19 cellular contexts compared by ENCODE assay signal in the genomic region with DNA sequence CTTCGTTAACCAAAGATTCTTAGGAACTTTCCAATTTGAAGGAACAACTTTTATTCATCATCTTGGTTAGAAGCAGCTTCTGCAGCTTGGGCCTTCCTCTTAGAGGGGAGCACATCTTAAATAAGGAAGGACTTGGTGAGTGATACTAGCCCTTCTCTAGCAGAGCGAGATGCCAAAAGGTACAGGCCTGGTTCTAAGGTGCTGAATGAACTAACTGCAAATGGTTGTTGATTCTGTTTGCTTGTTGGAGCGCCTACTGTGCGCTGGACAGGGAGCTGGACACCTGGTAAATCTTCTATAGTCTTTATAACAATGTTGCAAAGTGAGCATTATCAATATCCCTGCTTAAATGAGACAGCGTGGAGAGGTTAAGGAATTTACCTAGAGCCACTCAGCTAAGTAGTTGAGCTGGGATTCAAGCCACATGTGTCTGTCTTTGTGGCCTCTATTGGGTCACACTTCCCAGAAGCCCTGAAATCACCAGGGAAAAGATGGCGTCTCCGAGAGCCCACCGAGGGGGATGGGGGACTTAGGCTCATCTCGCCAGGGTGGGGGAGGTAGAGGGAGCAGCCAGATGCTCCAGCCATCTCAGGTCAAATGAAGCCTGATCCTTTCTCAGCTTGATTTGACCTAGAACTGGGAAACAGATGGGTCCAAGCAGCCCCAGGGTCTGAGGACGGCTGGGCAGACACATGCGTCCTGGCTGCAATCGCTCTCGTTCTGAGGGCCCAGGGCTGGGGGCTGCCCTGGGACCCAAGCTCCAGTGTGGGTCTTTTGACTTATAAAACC.
A peak's percentile ranks its signal among the peaks of the same experiment; 100 is the strongest.
DNase-seq lines count a peak whose midpoint lies in the region; ATAC-seq and TF ChIP-seq lines count a peak whose summit lies in the region.
"Had no signal": no experiment of that assay in that cellular context is flagged by ENCODE, and none has a peak within 500 bp of the region (broad histone marks: within the 10 kb centered on the region; RNA-seq: fewer than 3 reads in every experiment).

No MANE protein-coding gene starts in this region.

- H3K4me1 Mint-ChIP-seq in mesothelial cell of epicardium, result peaks cover 8% of the 10 kb centered on the region
- no peaks in the 10 kb centered on the region for H3K4me1 Mint-ChIP-seq in activated CD8-positive, alpha-beta T cell treated with anti-CD3 and anti-CD28 coated beads, Interleukin-2, amount 10 ng/mL, durations not matched to agents 7 days and 5 days (ENCODE audit: low read depth)
- no peaks in the 10 kb centered on the region for H3K4me1 Mint-ChIP-seq in activated T-helper 1 cell treated with anti-CD3 and anti-CD28 coated beads, Interleukin-12 subunit alpha, Interleukin-12 subunit beta, Interleukin-2, Interleukin-4 antibody, amounts not matched to agents 30 ng/mL and 10 ng/mL and 1 ng/mL, durations not matched to agents 14 hours and 24 hours and 36 hours (ENCODE audit: low read depth)
- H3K4me1 Mint-ChIP-seq: CD4-positive, CD25-positive, alpha-beta regulatory T cell had no signal

- no peak overlapping the region for H3K18ac ChIP-seq in mesendoderm (ENCODE audit: low read length)

- no peak overlapping the region for H2BK120ac ChIP-seq in mesendoderm (ENCODE audit: low read depth, low read length)

- H3K23ac ChIP-seq in mesendoderm (ENCODE audit: low read length), result no peak overlapping the region

- no peak for TF ChIP-seq POLR2A in tibial nerve (IDR thresholded peaks at IDR 0.05)

- no peak overlapping the region for H3K9ac ChIP-seq in mesendoderm (ENCODE audit: low read length)

- peak overlapping the region; percentile 39 for H3K4ac ChIP-seq in mesendoderm (ENCODE audit: low read depth, low read length)

- H3K27ac Mint-ChIP-seq in mesothelial cell of epicardium, result no peak overlapping the region
- no peak overlapping the region for H3K27ac Mint-ChIP-seq in activated CD8-positive, alpha-beta T cell treated with anti-CD3 and anti-CD28 coated beads, Interleukin-2, amount 10 ng/mL, durations not matched to agents 7 days and 5 days
- H3K27ac Mint-ChIP-seq in activated T-helper 1 cell treated with anti-CD3 and anti-CD28 coated beads, Interleukin-12 subunit alpha, Interleukin-12 subunit beta, Interleukin-2, Interleukin-4 antibody, amounts not matched to agents 30 ng/mL and 10 ng/mL and 1 ng/mL, durations not matched to agents 14 hours and 24 hours and 36 hours, result no peak overlapping the region
- H3K27ac Mint-ChIP-seq: H9, HFFc6 had no signal

- H3K79me2 ChIP-seq in mesendoderm (ENCODE audit: control insufficient read depth, insufficient read depth, low read length), result no peaks in the 10 kb centered on the region

- peaks cover 0 to 16% (median 0%) of the 10 kb centered on the region in 4 donors for H3K9me3 ChIP-seq in tibial nerve

- no peak overlapping the region for H3K4me2 ChIP-seq in mesendoderm (ENCODE audit: low read length)

- no peak overlapping the region for H4K5ac ChIP-seq in mesendoderm (ENCODE audit: low read length)

- H3K4me1 ChIP-seq in mesendoderm (ENCODE audit: control insufficient read depth, low read depth, low read length) (peaks cover 7% of the 10 kb centered on the region), tibial nerve (peaks cover 0 to 23% (median 10%) of the 10 kb centered on the region in 4 donors)
- H3K4me1 ChIP-seq: Peyer's patch had no signal

- peak overlapping the region; percentile 97 for H3K27ac ChIP-seq in cingulate gyrus (ENCODE audit: low read depth, low read length)
- no peak overlapping the region for H3K27ac ChIP-seq in mesendoderm (ENCODE audit: low read depth, low read length)
- peak overlapping the region in 3 of 4 donors; percentile 29 to 86 (median 82) for H3K27ac ChIP-seq in tibial nerve
- H3K27ac ChIP-seq: Peyer's patch, SJCRH30 had no signal

- no peak overlapping the region for H2BK15ac ChIP-seq in mesendoderm (replicated peaks; ENCODE audit: low read depth)

- DNase-seq in HuH-7 (ENCODE audit: low spot score), result peak; percentile 23
- DNase-seq in mesendoderm, result no peak
- no peak for DNase-seq in tibial nerve (ENCODE audit: low spot score in 2 of 2)
- no peak for DNase-seq in mesothelial cell of epicardium (ENCODE audit: low spot score in 2 of 2, unreplicated experiment in 2 of 2)
- DNase-seq in activated CD8-positive, alpha-beta T cell treated with anti-CD3 and anti-CD28 coated beads, Interleukin-2, amount 10 ng/mL, durations not matched to agents 7 days and 5 days, result no peak
- DNase-seq in activated T-helper 1 cell treated with anti-CD3 and anti-CD28 coated beads, Interleukin-12 subunit alpha, Interleukin-12 subunit beta, Interleukin-2, Interleukin-4 antibody, amounts not matched to agents 30 ng/mL and 10 ng/mL and 1 ng/mL, durations not matched to agents 14 hours and 24 hours and 36 hours (ENCODE audit: low spot score), result no peak
- DNase-seq: CD4-positive, CD25-positive, alpha-beta regulatory T cell; DMS79 treated with DMSO at 0.1 percent for 48 hours; H9; HFFc6; Kasumi-1; NCI-H1694; NCI-H2081; NCI-H2171; NCI-H345; NCI-H774; Peyer's patch had no signal

- WGBS in mesendoderm (ENCODE audit: extremely low coverage, insufficient coverage, low lambda C conversion rate), result no CpG with 5 or more reads among the region's 13 CpGs
- WGBS in tibial nerve, 2 donors, result 85 to 92% methylated on average over 13 of the region's 13 CpGs

- H4K8ac ChIP-seq in mesendoderm (ENCODE audit: low read depth, low read length), result no peak overlapping the region

- H3K4me3 ChIP-seq in mesendoderm (ENCODE audit: low read length) (no peak overlapping the region), tibial nerve (no peak overlapping the region)
- H3K4me3 ChIP-seq: Peyer's patch, SJCRH30 had no signal

- peak overlapping the region; percentile 47 for H3K56ac ChIP-seq in mesendoderm (ENCODE audit: low read length)

- no peak overlapping the region for H3K4me3 Mint-ChIP-seq in mesothelial cell of epicardium
- no peak overlapping the region for H3K4me3 Mint-ChIP-seq in activated CD8-positive, alpha-beta T cell treated with anti-CD3 and anti-CD28 coated beads, Interleukin-2, amount 10 ng/mL, durations not matched to agents 7 days and 5 days
- no peak overlapping the region for H3K4me3 Mint-ChIP-seq in activated T-helper 1 cell treated with anti-CD3 and anti-CD28 coated beads, Interleukin-12 subunit alpha, Interleukin-12 subunit beta, Interleukin-2, Interleukin-4 antibody, amounts not matched to agents 30 ng/mL and 10 ng/mL and 1 ng/mL, durations not matched to agents 14 hours and 24 hours and 36 hours
- H3K4me3 Mint-ChIP-seq: CD4-positive, CD25-positive, alpha-beta regulatory T cell; HFFc6 had no signal

- intact Hi-C loops in activated T-helper 1 cell treated with anti-CD3 and anti-CD28 coated beads, Interleukin-12 subunit alpha, Interleukin-12 subunit beta, Interleukin-2, Interleukin-4 antibody, amounts not matched to agents 30 ng/mL and 10 ng/mL and 1 ng/mL, durations not matched to agents 14 hours and 24 hours and 36 hours (cut with micrococcal nuclease), result no loop called here

- TF ChIP-seq CTCF in tibial nerve (IDR thresholded peaks at IDR 0.05), result no peak
- no peak for TF ChIP-seq CTCF in mesothelial cell of epicardium (IDR thresholded peaks at IDR 0.05; ENCODE audit: unreplicated experiment)

- peaks cover 7% of the 10 kb centered on the region for H3K36me3 Mint-ChIP-seq in mesothelial cell of epicardium
- peaks cover 2% of the 10 kb centered on the region for H3K36me3 Mint-ChIP-seq in activated CD8-positive, alpha-beta T cell treated with anti-CD3 and anti-CD28 coated beads, Interleukin-2, amount 10 ng/mL, durations not matched to agents 7 days and 5 days (ENCODE audit: low read depth)
- no peaks in the 10 kb centered on the region for H3K36me3 Mint-ChIP-seq in activated T-helper 1 cell treated with anti-CD3 and anti-CD28 coated beads, Interleukin-12 subunit alpha, Interleukin-12 subunit beta, Interleukin-2, Interleukin-4 antibody, amounts not matched to agents 30 ng/mL and 10 ng/mL and 1 ng/mL, durations not matched to agents 14 hours and 24 hours and 36 hours (ENCODE audit: low read depth)
- H3K36me3 Mint-ChIP-seq: CD4-positive, CD25-positive, alpha-beta regulatory T cell had no signal

- no peaks in the 10 kb centered on the region for H3K27me3 ChIP-seq in mesendoderm (ENCODE audit: insufficient read depth, low read length, poor library complexity)
- H3K27me3 ChIP-seq in tibial nerve, result no peaks in the 10 kb centered on the region
- H3K27me3 ChIP-seq: Peyer's patch, SJCRH30 had no signal

- CTCF ChIA-PET in activated CD8-positive, alpha-beta T cell treated with anti-CD3 and anti-CD28 coated beads, Interleukin-2, amount 10 ng/mL, durations not matched to agents 7 days and 5 days (lab: Charles Lee), result no interaction called here

- peaks cover 12% of the 10 kb centered on the region for H3K9me3 Mint-ChIP-seq in mesothelial cell of epicardium
- peaks cover 7% of the 10 kb centered on the region for H3K9me3 Mint-ChIP-seq in activated CD8-positive, alpha-beta T cell treated with anti-CD3 and anti-CD28 coated beads, Interleukin-2, amount 10 ng/mL, durations not matched to agents 7 days and 5 days (ENCODE audit: insufficient read depth)
- H3K9me3 Mint-ChIP-seq in activated T-helper 1 cell treated with anti-CD3 and anti-CD28 coated beads, Interleukin-12 subunit alpha, Interleukin-12 subunit beta, Interleukin-2, Interleukin-4 antibody, amounts not matched to agents 30 ng/mL and 10 ng/mL and 1 ng/mL, durations not matched to agents 14 hours and 24 hours and 36 hours, result peaks cover 15% of the 10 kb centered on the region

- no peaks in the 10 kb centered on the region for H3K27me3 Mint-ChIP-seq in mesothelial cell of epicardium (ENCODE audit: low read depth)
- no peaks in the 10 kb centered on the region for H3K27me3 Mint-ChIP-seq in activated CD8-positive, alpha-beta T cell treated with anti-CD3 and anti-CD28 coated beads, Interleukin-2, amount 10 ng/mL, durations not matched to agents 7 days and 5 days (ENCODE audit: low read depth)
- H3K27me3 Mint-ChIP-seq in activated T-helper 1 cell treated with anti-CD3 and anti-CD28 coated beads, Interleukin-12 subunit alpha, Interleukin-12 subunit beta, Interleukin-2, Interleukin-4 antibody, amounts not matched to agents 30 ng/mL and 10 ng/mL and 1 ng/mL, durations not matched to agents 14 hours and 24 hours and 36 hours (ENCODE audit: insufficient read depth), result no peaks in the 10 kb centered on the region

- POLR2A ChIA-PET in activated CD8-positive, alpha-beta T cell treated with anti-CD3 and anti-CD28 coated beads, Interleukin-2, amount 10 ng/mL, durations not matched to agents 7 days and 5 days (lab: Charles Lee), result no interaction called here

- no peak for ATAC-seq in activated CD8-positive, alpha-beta T cell treated with anti-CD3 and anti-CD28 coated beads, Interleukin-2, amount 10 ng/mL, durations not matched to agents 7 days and 5 days

- TF ChIP-seq EP300 in tibial nerve (IDR thresholded peaks at IDR 0.05), result no peak

- H2AK5ac ChIP-seq in mesendoderm (ENCODE audit: low read length), result no peak overlapping the region

- H3K36me3 ChIP-seq in mesendoderm (ENCODE audit: control insufficient read depth, insufficient read depth, low read length), result no peaks in the 10 kb centered on the region
- no peaks in the 10 kb centered on the region for H3K36me3 ChIP-seq in tibial nerve
- H3K36me3 ChIP-seq: Peyer's patch, SJCRH30 had no signal

- H2BK5ac ChIP-seq in mesendoderm (ENCODE audit: low read length), result peak overlapping the region; percentile 12

- no peaks in the 10 kb centered on the region for H3K79me1 ChIP-seq in mesendoderm (ENCODE audit: low read length)
